Comparison of ENCODE assay signal across 15 cellular contexts in the genomic region with DNA sequence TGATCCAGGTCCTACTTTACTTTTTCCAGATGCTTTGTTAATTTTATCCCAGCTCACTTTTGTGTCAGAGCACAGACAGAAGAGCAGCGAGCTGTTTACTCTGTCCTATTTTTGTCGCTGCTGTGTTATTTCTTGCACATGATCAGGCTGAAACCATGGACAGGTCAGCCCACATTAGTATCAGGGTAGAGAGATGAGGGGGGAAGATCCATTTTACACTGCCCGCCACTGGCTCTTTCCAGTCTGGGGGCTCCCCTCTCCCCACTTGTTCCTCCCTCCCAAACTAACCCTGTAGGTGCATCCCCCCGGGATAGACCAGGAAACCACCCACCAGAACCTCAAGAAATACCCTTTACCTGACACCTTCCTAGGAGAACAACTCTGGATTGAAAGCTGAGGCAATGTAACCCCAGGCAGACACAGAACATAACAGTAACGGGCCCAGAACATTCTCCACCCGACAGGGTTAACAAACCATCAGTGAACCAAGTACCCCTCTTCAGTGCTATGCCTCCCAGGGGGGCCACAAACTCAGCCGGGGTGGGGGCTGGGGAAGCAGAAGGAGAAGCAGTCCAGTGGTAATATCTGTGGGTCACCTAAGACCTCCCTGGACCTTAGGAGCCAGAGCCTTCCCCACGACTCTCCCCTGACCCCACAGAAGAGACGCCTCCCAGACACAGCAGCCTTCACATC. TPM values are rescaled to one million over a fixed set of nuclear protein-coding genes. Genes with fewer than 3 reads are reported as not detected.
A peak's percentile ranks its signal among the peaks of the same experiment; 100 is the strongest.
DNase-seq lines count a peak whose midpoint lies in the region; ATAC-seq, FAIRE-seq and TF ChIP-seq lines count a peak whose summit lies in the region.
"Had no signal": no experiment of that assay in that cellular context is flagged by ENCODE, and none has a peak within 500 bp of the region (broad histone marks: within the 10 kb centered on the region; RNA-seq: fewer than 3 reads in every experiment).

No MANE protein-coding gene starts in this region.

- no peak overlapping the region for H3K9ac ChIP-seq in GM12878 (ENCODE audit: control insufficient read depth, insufficient read depth, low read length)
- no peak overlapping the region for H3K9ac ChIP-seq in stomach smooth muscle (ENCODE audit: low read length in 2 of 2)

- H3K27me3 Mint-ChIP-seq in mesothelial cell of epicardium (ENCODE audit: low read depth), result no peaks in the 10 kb centered on the region

- FAIRE-seq in GM12878 (lab: Jason Lieb, UNC), result no peak

- H2AFZ ChIP-seq in GM12878 (ENCODE audit: control insufficient read depth, low read depth, low read length), result no peak overlapping the region

- H3K4me3 ChIP-seq in GM12878, result no peak overlapping the region
- H3K4me3 ChIP-seq in stomach smooth muscle (ENCODE audit: low read length in 2 of 2), result peak overlapping the region in 1 of 2 donors; percentile 23
- H3K4me3 ChIP-seq: HAP-1 had no signal

- SMC1A ChIA-PET in GM12878 (lab: Charles Lee; ENCODE audit: uncharacterized antibody, unreplicated experiment), result interaction anchor here (1.3 to 2.2 kb wide), 3 partner anchors 9 to 17 kb away, joined by 4 to 6 read pairs (median 5); no protein-coding TSS in a partner anchor

- H3K4me1 ChIP-seq in GM12878 (ENCODE audit: control insufficient read depth, insufficient read depth, low read length) (peaks cover 16% of the 10 kb centered on the region), stomach smooth muscle (ENCODE audit: control insufficient read depth, insufficient read depth, low read length) (peaks cover 48% of the 10 kb centered on the region)

- no TSS peak for BruUV-seq in GM12878 (replicated peaks; lab: Mats Ljungman, UMichigan)

- 74% methylated on average over 9 of the region's 9 CpGs for WGBS in GM12878 (ENCODE audit: insufficient coverage, insufficient replicate concordance, low lambda C conversion rate, missing lambda C conversion rate)

- H3K9me3 ChIP-seq in GM12878 (replicated peaks; ENCODE audit: control insufficient read depth, insufficient read depth, low read length) (no peaks in the 10 kb centered on the region), stomach smooth muscle (ENCODE audit: control insufficient read depth in 2 of 2, low read length in 2 of 2) (no peaks in the 10 kb centered on the region)
- H3K9me3 ChIP-seq: HAP-1 had no signal

- H4K20me1 ChIP-seq in GM12878 (ENCODE audit: control insufficient read depth, insufficient read depth), result peaks cover 32% of the 10 kb centered on the region

- peaks cover 84% of the 10 kb centered on the region for H3K79me2 ChIP-seq in GM12878 (ENCODE audit: control insufficient read depth, insufficient read depth, low read length)

- no peak overlapping the region for H3K4me3 Mint-ChIP-seq in mesothelial cell of epicardium
- H3K4me3 Mint-ChIP-seq: activated naive CD4-positive, alpha-beta T cell treated with anti-CD3 and anti-CD28 coated beads for 36 hours had no signal

- in situ Hi-C loops in GM12878 (cut with MboI), result no loop called here
- in situ Hi-C loops in G401 (cut with HindIII; ENCODE audit: low sequenced_read_pairs), result no loop called here

- peaks cover 10% of the 10 kb centered on the region for H3K36me3 Mint-ChIP-seq in mesothelial cell of epicardium

- DNase-seq in Right ventricle myocardium inferior (ENCODE audit: missing footprints) (no peak), cardiac septum (ENCODE audit: low spot score) (no peak), GM12878 (ENCODE audit: low read depth, low spot score) (no peak), mesothelial cell of epicardium (ENCODE audit: low spot score in 2 of 2, unreplicated experiment in 2 of 2) (no peak), NCI-H1092 (lab: John Stamatoyannopoulos, UW) (no peak), G401 (ENCODE audit: low spot score) (no peak)
- DNase-seq: activated CD4-positive, alpha-beta T cell treated with anti-CD3 and anti-CD28 coated beads, Interleukin-2, amount 50 U/mL, for 48 hours; activated naive CD4-positive, alpha-beta T cell treated with anti-CD3 and anti-CD28 coated beads for 36 hours; C1 segment of cervical spinal cord; erythroblast; GF-D8; NCI-H2171 had no signal

- TF ChIP-seq POLR2A in GM12878 (IDR thresholded peaks at IDR 0.05; ENCODE audit: low read depth, low read length), result no peak

- POLR2A ChIA-PET in GM12878 (lab: Charles Lee), result interaction anchor here (1.0 to 1.8 kb wide), 2 partner anchors 24 kb away, joined by 3 to 6 read pairs; no protein-coding TSS in a partner anchor

- intact Hi-C loops in Right ventricle myocardium inferior (cut with DNase I) (no loop called here), cardiac septum (cut with DNase I) (no loop called here), GM12878 (cut with micrococcal nuclease; ENCODE audit: unreplicated experiment) (no loop called here)

- H3K27me3 ChIP-seq in GM12878 (replicated peaks in 1 of 2; ENCODE audit: control insufficient read depth in 2 of 2, insufficient read depth in 2 of 2, low read length in 1 of 2) (no peaks in the 10 kb centered on the region), stomach smooth muscle (ENCODE audit: control insufficient read depth in 1 of 2, insufficient read depth in 2 of 2, low read length in 2 of 2) (no peaks in the 10 kb centered on the region)

- H3K27ac Mint-ChIP-seq in mesothelial cell of epicardium, result peak overlapping the region; percentile 33
- H3K27ac Mint-ChIP-seq: activated naive CD4-positive, alpha-beta T cell treated with anti-CD3 and anti-CD28 coated beads for 36 hours had no signal

- TF ChIP-seq CTCF in GM12878 (IDR thresholded peaks at IDR 0.05 in 2 of 3, conservative IDR thresholded peaks at IDR 0.05 in 1 of 3; ENCODE audit: control insufficient read depth in 2 of 3, extremely low read depth in 1 of 3, insufficient read depth in 1 of 3, low read depth in 3 of 3, low read length in 3 of 3), result no peak
- TF ChIP-seq CTCF in mesothelial cell of epicardium (IDR thresholded peaks at IDR 0.05; ENCODE audit: unreplicated experiment), result no peak

- no peak overlapping the region for H3K27ac ChIP-seq in GM12878 (ENCODE audit: control insufficient read depth, insufficient read depth)
- peak overlapping the region; percentile 49 for H3K27ac ChIP-seq in stomach smooth muscle (ENCODE audit: low read length)

- H3K9me3 Mint-ChIP-seq in mesothelial cell of epicardium, result no peaks in the 10 kb centered on the region
- H3K9me3 Mint-ChIP-seq: activated naive CD4-positive, alpha-beta T cell treated with anti-CD3 and anti-CD28 coated beads for 36 hours had no signal

- RAD21 ChIA-PET in GM12878 (lab: Charles Lee; ENCODE audit: unreplicated experiment), result interaction anchor here (0.6 to 1.0 kb wide), 2 partner anchors 14 to 382 kb away, joined by 3 to 4 read pairs; no protein-coding TSS in a partner anchor

- no peak for TF ChIP-seq RAD21 in GM12878 (IDR thresholded peaks at IDR 0.05; ENCODE audit: insufficient read depth, low read depth, low read length)

- TF ChIP-seq EP300 in GM12878 (IDR thresholded peaks at IDR 0.05; ENCODE audit: borderline replicate concordance in 1 of 2, control insufficient read depth in 1 of 2, low read depth in 2 of 2, low read length in 2 of 2), result no peak

- CTCF ChIA-PET in GM12878 (lab: Yijun Ruan, JAX), result interaction anchor here (0.6 to 9.8 kb wide), 6 partner anchors 10 to 733 kb away, joined by 3 to 179 read pairs (median 16); a partner anchor contains a TSS

- peak overlapping the region; percentile 30; the same call in 1 of the 2 replicates for H3K4me2 ChIP-seq in GM12878 (ENCODE audit: control insufficient read depth, insufficient read depth)

- H3K4me1 Mint-ChIP-seq in mesothelial cell of epicardium, result peaks cover 28% of the 10 kb centered on the region

- H3K36me3 ChIP-seq in GM12878 (ENCODE audit: control insufficient read depth in 2 of 2, insufficient read depth in 2 of 2, low read length in 1 of 2), result peaks cover 16% of the 10 kb centered on the region in 2 experiments
- peaks cover 14 to 15% of the 10 kb centered on the region in 2 donors for H3K36me3 ChIP-seq in stomach smooth muscle (ENCODE audit: control insufficient read depth in 2 of 2, insufficient read depth in 2 of 2, low read length in 2 of 2)

- ATAC-seq in Right ventricle myocardium inferior (peak; percentile 47), GM12878 (peak; percentile 24; the same call in 2 of the 3 replicates), GM19463 (IDR thresholded peaks at IDR 0.05; ENCODE audit: unreplicated experiment) (no peak)

RNA-seq across cellular contexts. Expression of a gene that starts 10.3 kb away (rescaled TPM):
- total RNA-seq in Right ventricle myocardium inferior (458 TPM), cardiac septum (429 TPM), GM12878 (2014; rRNA removed) (314 and 372 TPM in 2 replicates), GM12878 (2014; rRNA removed; fragmentation: Illumina TruSeq; extraction: Trizol) (420 and 440 TPM in 2 replicates), GM12878 (2021) (323 and 329 TPM in 2 replicates), mesothelial cell of epicardium (108 to 111 TPM (median 109 TPM) in 3 replicates)
- 106 and 109 TPM in 2 replicates for total RNA-seq in GM12878 (2013; cell fraction: nucleolus; rRNA removed)
- polyA plus RNA-seq in GM12878 (2011; ENCODE audit: low read depth), result 226 TPM
- polyA plus RNA-seq in GM12878 (2011; rRNA removed) (245 and 246 TPM in 2 replicates), GM12878 (2014; fragmentation: Illumina TruSeq; extraction: Trizol) (448 and 558 TPM in 2 replicates), GM12878 (2014; fragmentation: Nextera tagmentation; extraction: Ambion mirVana) (100 to 1,000 TPM; 276 to 376 TPM), GM12878 (2014; rRNA removed) (260 and 293 TPM in 2 replicates), GM12878 (2016; fragmentation: Nextera tagmentation; extraction: Ambion mirVana) (100 to 1,000 TPM; 464 to 488 TPM)
- polyA plus RNA-seq in GM12878 (2011; cell fraction: cytosol; rRNA removed), result 168 and 223 TPM in 2 replicates
- polyA plus RNA-seq in GM12878 (2011; cell fraction: nucleus; rRNA removed), result 155 and 189 TPM in 2 replicates
- polyA plus RNA-seq in GM12878 (2012), result 300 and 373 TPM in 2 replicates
- 127 and 259 TPM in 2 replicates for polyA minus RNA-seq in GM12878 (2011; rRNA and poly(A)+ RNA removed)
- polyA minus RNA-seq in GM12878 (2011; cell fraction: cytosol; rRNA and poly(A)+ RNA removed), result 100.0 and 136 TPM in 2 replicates
- polyA minus RNA-seq in GM12878 (2011; cell fraction: nucleus; rRNA and poly(A)+ RNA removed), result 40.5 and 61.9 TPM in 2 replicates
- total RNA-seq in G401 (2014; rRNA removed; shearing (Covaris generic)), result 410 and 470 TPM in 2 replicates

RNA-seq across cellular contexts. Expression of a gene that starts 26.0 kb away (rescaled TPM):
- total RNA-seq in Right ventricle myocardium inferior (34.1 TPM), cardiac septum (22.5 TPM), GM12878 (2014; rRNA removed) (39.9 and 49.0 TPM in 2 replicates), GM12878 (2014; rRNA removed; fragmentation: Illumina TruSeq; extraction: Trizol) (44.0 and 45.3 TPM in 2 replicates), GM12878 (2021) (21.7 and 24.1 TPM in 2 replicates), mesothelial cell of epicardium (44.2 to 47.4 TPM (median 47.3 TPM) in 3 replicates)
- total RNA-seq in GM12878 (2013; cell fraction: nucleolus; rRNA removed), result 43.0 and 51.0 TPM in 2 replicates
- polyA plus RNA-seq in GM12878 (2011; ENCODE audit: low read depth), result 17.7 TPM
- polyA plus RNA-seq in GM12878 (2011; rRNA removed) (69.6 and 90.5 TPM in 2 replicates), GM12878 (2014; fragmentation: Illumina TruSeq; extraction: Trizol) (57.6 and 71.1 TPM in 2 replicates), GM12878 (2014; fragmentation: Nextera tagmentation; extraction: Ambion mirVana) (10 to 100 TPM; 36.3 to 42.2 TPM), GM12878 (2014; rRNA removed) (42.0 and 48.0 TPM in 2 replicates), GM12878 (2016; fragmentation: Nextera tagmentation; extraction: Ambion mirVana) (10 to 100 TPM; 62.3 to 63.8 TPM)
- polyA plus RNA-seq in GM12878 (2011; cell fraction: cytosol; rRNA removed), result 35.7 and 39.3 TPM in 2 replicates
- 15.7 and 20.4 TPM in 2 replicates for polyA plus RNA-seq in GM12878 (2011; cell fraction: nucleus; rRNA removed)
- 26.2 and 37.7 TPM in 2 replicates for polyA plus RNA-seq in GM12878 (2012)
- polyA minus RNA-seq in GM12878 (2011; rRNA and poly(A)+ RNA removed), result 39.1 and 40.6 TPM in 2 replicates
- polyA minus RNA-seq in GM12878 (2011; cell fraction: cytosol; rRNA and poly(A)+ RNA removed), result 12.8 and 18.4 TPM in 2 replicates
- 4.6 and 5.1 TPM in 2 replicates for polyA minus RNA-seq in GM12878 (2011; cell fraction: nucleus; rRNA and poly(A)+ RNA removed)
- total RNA-seq in G401 (2014; rRNA removed; shearing (Covaris generic)), result 75.1 and 90.7 TPM in 2 replicates
